8 cellular contexts compared by ENCODE assay signal in genomic region chr3:197051652-197052051, GRCh38. TPM values are rescaled to one million over a fixed set of nuclear protein-coding genes. Genes with fewer than 3 reads are reported as not detected.
DNase-seq lines count a peak whose midpoint lies in the region; ATAC-seq and TF ChIP-seq lines count a peak whose summit lies in the region.
"Not testable (repeated sequence)": the region's sequence is repeated elsewhere in the genome, so short reads cannot be mapped to it uniquely, and the experiment has no call there.

No MANE protein-coding gene starts in this region.

- not testable (repeated sequence) for H3K27me3 Mint-ChIP-seq in activated B cell treated with CpG ODN at 0.5 μM for 24 hours; activated CD8-positive, alpha-beta T cell treated with anti-CD3 and anti-CD28 coated beads for 36 hours; stimulated activated naive CD8-positive, alpha-beta T cell treated with anti-CD3 and anti-CD28 coated beads, Interleukin-15, Interleukin-2, amounts not matched to agents 100 ng/mL and 50 ng/mL, for 24 hours

- H3K4me2 ChIP-seq in trophoblast cell (ENCODE audit: low read length), result not testable (repeated sequence)

- not testable (repeated sequence) for H3K4me1 ChIP-seq in trophoblast cell (ENCODE audit: control insufficient read depth in 1 of 2, insufficient read depth in 2 of 2, low read length in 2 of 2)

- H2BK12ac ChIP-seq in trophoblast cell (ENCODE audit: low read length), result not testable (repeated sequence)

- H3K27me3 ChIP-seq in trophoblast cell (ENCODE audit: insufficient read depth, low read length), result not testable (repeated sequence)

- H3K4ac ChIP-seq in trophoblast cell (ENCODE audit: low read depth, low read length), result not testable (repeated sequence)

- H2AFZ ChIP-seq in trophoblast cell (ENCODE audit: insufficient read depth, low read length, poor library complexity), result not testable (repeated sequence)

- not testable (repeated sequence) for H3K9me3 ChIP-seq in trophoblast cell (ENCODE audit: insufficient read depth, low read depth, low read length)

- H2BK5ac ChIP-seq in trophoblast cell (ENCODE audit: low read depth, low read length, poor library complexity), result not testable (repeated sequence)

- H3K9ac ChIP-seq in trophoblast cell (ENCODE audit: low read length), result not testable (repeated sequence)

- H3K9me3 Mint-ChIP-seq in activated B cell treated with CpG ODN at 0.5 μM for 24 hours; activated CD8-positive, alpha-beta T cell treated with anti-CD3 and anti-CD28 coated beads for 36 hours; activated naive CD4-positive, alpha-beta T cell treated with anti-CD3 and anti-CD28 coated beads, Interleukin-2, amount 50 U/mL, for 72 hours; stimulated activated naive CD8-positive, alpha-beta T cell treated with anti-CD3 and anti-CD28 coated beads, Interleukin-15, Interleukin-2, amounts not matched to agents 100 ng/mL and 50 ng/mL, for 24 hours: not testable (repeated sequence)

- peak overlapping the region; percentile 63 for H3K27ac Mint-ChIP-seq in activated B cell treated with CpG ODN at 0.5 μM for 24 hours
- not testable (repeated sequence) for H3K27ac Mint-ChIP-seq in activated CD8-positive, alpha-beta T cell treated with anti-CD3 and anti-CD28 coated beads for 36 hours
- peak overlapping the region in 1 of 2 donors; percentile 94 for H3K27ac Mint-ChIP-seq in activated naive CD4-positive, alpha-beta T cell treated with anti-CD3 and anti-CD28 coated beads, Interleukin-2, amount 50 U/mL, for 72 hours
- H3K27ac Mint-ChIP-seq in stimulated activated naive CD8-positive, alpha-beta T cell treated with anti-CD3 and anti-CD28 coated beads, Interleukin-15, Interleukin-2, amounts not matched to agents 100 ng/mL and 50 ng/mL, for 24 hours, result peak overlapping the region; percentile 21

- CTCF ChIA-PET in activated B cell treated with CpG ODN at 0.5 μM for 24 hours (lab: Charles Lee); activated CD8-positive, alpha-beta T cell treated with anti-CD3 and anti-CD28 coated beads for 36 hours (lab: Charles Lee): not testable (repeated sequence)

- not testable (repeated sequence) for H3K23ac ChIP-seq in trophoblast cell (ENCODE audit: low read length)

- H3K14ac ChIP-seq in trophoblast cell (ENCODE audit: low read length), result not testable (repeated sequence)

- H4K12ac ChIP-seq in trophoblast cell (ENCODE audit: low read depth, low read length), result not testable (repeated sequence)

- H2AK5ac ChIP-seq in trophoblast cell (ENCODE audit: low read length), result not testable (repeated sequence)

- WGBS in trophoblast cell (ENCODE audit: extremely low coverage, insufficient coverage, insufficient read length), result no CpG with 5 or more reads among the region's 6 CpGs

- peaks cover 17 to 23% of the 10 kb centered on the region in 2 experiments for H3K36me3 ChIP-seq in trophoblast cell (ENCODE audit: control insufficient read depth in 1 of 2, insufficient read depth in 2 of 2, low read length in 2 of 2)

- peaks cover 11% of the 10 kb centered on the region for H3K4me1 Mint-ChIP-seq in activated B cell treated with CpG ODN at 0.5 μM for 24 hours
- peaks cover 10% of the 10 kb centered on the region for H3K4me1 Mint-ChIP-seq in activated CD8-positive, alpha-beta T cell treated with anti-CD3 and anti-CD28 coated beads for 36 hours (ENCODE audit: low read depth)
- H3K4me1 Mint-ChIP-seq in stimulated activated naive CD8-positive, alpha-beta T cell treated with anti-CD3 and anti-CD28 coated beads, Interleukin-15, Interleukin-2, amounts not matched to agents 100 ng/mL and 50 ng/mL, for 24 hours (ENCODE audit: low read depth), result peaks cover 13% of the 10 kb centered on the region

- H3K4me3 Mint-ChIP-seq in activated B cell treated with CpG ODN at 0.5 μM for 24 hours; activated CD8-positive, alpha-beta T cell treated with anti-CD3 and anti-CD28 coated beads for 36 hours; stimulated activated naive CD8-positive, alpha-beta T cell treated with anti-CD3 and anti-CD28 coated beads, Interleukin-15, Interleukin-2, amounts not matched to agents 100 ng/mL and 50 ng/mL, for 24 hours: not testable (repeated sequence)

- intact Hi-C loops in activated B cell treated with CpG ODN at 0.5 μM for 24 hours (cut with micrococcal nuclease); activated CD8-positive, alpha-beta T cell treated with anti-CD3 and anti-CD28 coated beads for 36 hours (cut with micrococcal nuclease): not testable (repeated sequence)

- not testable (repeated sequence) for H3K27ac ChIP-seq in trophoblast cell (ENCODE audit: low read depth, low read length)

- not testable (repeated sequence) for H4K91ac ChIP-seq in trophoblast cell (ENCODE audit: low read depth, low read length)

- H3K4me3 ChIP-seq in trophoblast cell (ENCODE audit: low read depth, low read length), result not testable (repeated sequence)

- peaks cover 67% of the 10 kb centered on the region for H3K36me3 Mint-ChIP-seq in activated B cell treated with CpG ODN at 0.5 μM for 24 hours (ENCODE audit: low read depth)
- peaks cover 20% of the 10 kb centered on the region for H3K36me3 Mint-ChIP-seq in activated CD8-positive, alpha-beta T cell treated with anti-CD3 and anti-CD28 coated beads for 36 hours (ENCODE audit: low read depth)
- peaks cover 0 to 13% of the 10 kb centered on the region in 2 donors for H3K36me3 Mint-ChIP-seq in activated naive CD4-positive, alpha-beta T cell treated with anti-CD3 and anti-CD28 coated beads, Interleukin-2, amount 50 U/mL, for 72 hours
- H3K36me3 Mint-ChIP-seq in stimulated activated naive CD8-positive, alpha-beta T cell treated with anti-CD3 and anti-CD28 coated beads, Interleukin-15, Interleukin-2, amounts not matched to agents 100 ng/mL and 50 ng/mL, for 24 hours (ENCODE audit: low read depth), result peaks cover 51% of the 10 kb centered on the region

- H3K18ac ChIP-seq in trophoblast cell (ENCODE audit: low read length), result not testable (repeated sequence)

- H4K8ac ChIP-seq in trophoblast cell (ENCODE audit: low read depth, low read length), result not testable (repeated sequence)

- H2BK120ac ChIP-seq in trophoblast cell (ENCODE audit: insufficient read depth, low read length, poor library complexity), result not testable (repeated sequence)

- ATAC-seq in GM18868 (IDR thresholded peaks at IDR 0.05; ENCODE audit: unreplicated experiment), result peak; percentile 17
- peak; percentile 18 for ATAC-seq in HG02588 (IDR thresholded peaks at IDR 0.05; ENCODE audit: unreplicated experiment)
- peak; percentile 29 for ATAC-seq in HG03432 (IDR thresholded peaks at IDR 0.05; ENCODE audit: unreplicated experiment)
- peak; percentile 39 for ATAC-seq in activated B cell treated with CpG ODN at 0.5 μM for 24 hours (ENCODE audit: low read depth)
- ATAC-seq in activated CD8-positive, alpha-beta T cell treated with anti-CD3 and anti-CD28 coated beads for 36 hours, result peak; percentile 24
- peak; percentile 53 to 65 for ATAC-seq in activated naive CD4-positive, alpha-beta T cell treated with anti-CD3 and anti-CD28 coated beads, Interleukin-2, amount 50 U/mL, for 72 hours

- DNase-seq in activated B cell treated with CpG ODN at 0.5 μM for 24 hours; activated CD8-positive, alpha-beta T cell treated with anti-CD3 and anti-CD28 coated beads for 36 hours; activated naive CD4-positive, alpha-beta T cell treated with anti-CD3 and anti-CD28 coated beads, Interleukin-2, amount 50 U/mL, for 72 hours (ENCODE audit: low spot score in 2 of 2): not testable (repeated sequence)
- peak; percentile 15 to 72 for DNase-seq in trophoblast cell

- H3K79me2 ChIP-seq in trophoblast cell (ENCODE audit: control insufficient read depth, insufficient read depth, low read length, poor library complexity), result not testable (repeated sequence)

- not testable (repeated sequence) for H3K79me1 ChIP-seq in trophoblast cell (ENCODE audit: low read length)

- POLR2A ChIA-PET in activated B cell treated with CpG ODN at 0.5 μM for 24 hours (lab: Charles Lee), result interaction anchor here (2.2 kb wide), 1 partner anchor 28 kb away, joined by 8 read pairs; no protein-coding TSS in a partner anchor
- POLR2A ChIA-PET in activated CD8-positive, alpha-beta T cell treated with anti-CD3 and anti-CD28 coated beads for 36 hours (lab: Charles Lee), result not testable (repeated sequence)

- TF ChIP-seq CTCF in activated B cell treated with CpG ODN at 0.5 μM for 24 hours (IDR thresholded peaks at IDR 0.05); activated CD8-positive, alpha-beta T cell treated with anti-CD3 and anti-CD28 coated beads for 36 hours (IDR thresholded peaks at IDR 0.05): not testable (repeated sequence)

RNA-seq across cellular contexts. Expression of gene MELTF, which starts 22.0 kb away (rescaled TPM):
- 50.0 and 61.5 TPM in 2 replicates for total RNA-seq in activated B cell treated with CpG ODN at 0.5 μM for 24 hours
- 1 to 10 TPM; 3.4 to 3.5 TPM for total RNA-seq in activated CD8-positive, alpha-beta T cell treated with anti-CD3 and anti-CD28 coated beads for 36 hours
- 10 to 100 TPM in 1 of 2 donors, 1 to 10 TPM in 1; 7.3 to 11.4 TPM for total RNA-seq in activated naive CD4-positive, alpha-beta T cell treated with anti-CD3 and anti-CD28 coated beads, Interleukin-2, amount 50 U/mL, for 72 hours
- 6.3 and 6.6 TPM in 2 replicates for polyA plus RNA-seq in trophoblast cell (2013)
